Comparison of ENCODE assay signal across 22 cellular contexts in the genomic region with DNA sequence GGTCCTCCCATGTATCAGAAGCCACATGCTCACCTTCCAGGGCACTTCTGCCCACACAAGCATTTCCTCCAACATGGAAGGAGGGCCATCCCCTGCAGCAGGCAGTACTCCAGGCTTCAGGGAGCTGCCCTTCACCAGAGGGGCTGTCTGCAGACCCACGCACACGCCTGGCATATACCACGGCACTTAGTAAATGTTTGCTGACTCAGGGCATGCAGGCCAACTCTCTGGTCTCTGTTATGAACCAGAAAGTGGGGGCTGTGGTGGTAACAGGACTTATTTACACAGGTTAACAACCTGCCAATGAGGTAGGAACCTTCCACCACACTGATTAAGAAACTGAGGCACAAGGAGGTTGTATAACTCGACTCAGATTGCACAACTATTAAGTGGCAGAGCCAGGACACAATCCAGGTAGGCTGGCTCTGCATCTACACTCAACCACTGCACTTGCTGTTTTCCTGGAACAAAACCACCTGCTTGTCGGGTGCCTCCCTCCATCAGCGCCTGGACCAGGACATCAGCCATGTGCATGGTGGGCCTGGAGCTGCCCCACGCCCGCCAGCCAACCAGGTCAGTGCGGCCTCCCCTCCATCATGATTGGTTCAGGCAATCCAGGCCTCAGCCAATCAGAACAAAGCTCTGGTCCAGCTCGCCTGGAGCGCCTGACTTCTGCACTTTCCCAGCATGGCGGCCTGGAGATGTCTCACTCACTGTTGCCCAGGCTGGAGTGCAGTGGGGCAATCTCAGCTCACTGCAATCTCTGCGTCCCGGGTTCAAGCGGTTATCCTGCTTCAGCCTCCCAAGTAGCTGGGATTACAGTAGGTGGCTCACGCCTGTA.
"Had no signal": no experiment of that assay in that cellular context is flagged by ENCODE, and none has a peak within 500 bp of the region (broad histone marks: within the 10 kb centered on the region; RNA-seq: fewer than 3 reads in every experiment).

No MANE protein-coding gene starts in this region.

- H3K36me3 Mint-ChIP-seq: activated naive CD8-positive, alpha-beta T cell treated with anti-CD3 and anti-CD28 coated beads for 36 hours; stimulated activated memory B cell treated with anti-CD40 and anti-IgM and Interleukin-4, amounts not matched to agents 10 μg/mL and 1 μg/mL and 100 μg/mL, for 72 hours had no signal

- H3K9ac ChIP-seq: parathyroid adenoma had no signal

- H3K4me3 ChIP-seq: tibial nerve had no signal

- H3K4me3 Mint-ChIP-seq: activated B cell treated with CpG ODN at 0.5 μM for 24 hours; activated CD8-positive, alpha-beta T cell treated with anti-CD3 and anti-CD28 coated beads, Interleukin-2, amount 10 ng/mL, durations not matched to agents 7 days and 5 days; activated naive CD8-positive, alpha-beta T cell treated with anti-CD3 and anti-CD28 coated beads for 36 hours; central memory CD8-positive, alpha-beta T cell; dendritic cell treated with granulocyte-macrophage colony-stimulating factor and Interleukin-4, amounts not matched to agents 40 ng/mL and 50 ng/mL, for 4 days; effector memory CD8-positive, alpha-beta T cell; stimulated activated memory B cell treated with anti-CD40 and anti-IgM and Interleukin-4, amounts not matched to agents 10 μg/mL and 1 μg/mL and 100 μg/mL, for 72 hours had no signal

- H3K36me3 ChIP-seq: brain microvascular endothelial cell, tibial nerve had no signal

- H3K4me1 ChIP-seq: parathyroid adenoma had no signal

- H3K27ac Mint-ChIP-seq: activated B cell treated with CpG ODN at 0.5 μM for 24 hours; activated CD8-positive, alpha-beta T cell treated with anti-CD3 and anti-CD28 coated beads, Interleukin-2, amount 10 ng/mL, durations not matched to agents 7 days and 5 days; activated naive CD8-positive, alpha-beta T cell treated with anti-CD3 and anti-CD28 coated beads for 36 hours; dendritic cell treated with granulocyte-macrophage colony-stimulating factor and Interleukin-4, amounts not matched to agents 40 ng/mL and 50 ng/mL, for 4 days; effector memory CD8-positive, alpha-beta T cell; stimulated activated memory B cell treated with anti-CD40 and anti-IgM and Interleukin-4, amounts not matched to agents 10 μg/mL and 1 μg/mL and 100 μg/mL, for 72 hours had no signal

- H3K79me2 ChIP-seq: parathyroid adenoma had no signal

- H3K4me1 Mint-ChIP-seq: central memory CD8-positive, alpha-beta T cell had no signal

- H3K27ac ChIP-seq: brain microvascular endothelial cell, epithelial cell of prostate, parathyroid adenoma, tibial nerve had no signal

- DNase-seq: activated B cell treated with CpG ODN at 0.5 μM for 24 hours; activated CD4-positive, alpha-beta T cell treated with anti-CD3 and anti-CD28 coated beads for 48 hours; activated CD8-positive, alpha-beta memory T cell treated with anti-CD3 and anti-CD28 coated beads, Interleukin-2, amount 50 U/mL, for 4 hours; activated CD8-positive, alpha-beta T cell treated with anti-CD3 and anti-CD28 coated beads, Interleukin-2, amount 10 ng/mL, durations not matched to agents 7 days and 5 days; activated gamma-delta T cell treated with Interleukin-2 at 50 U/mL for 16 hours; activated naive CD8-positive, alpha-beta T cell treated with anti-CD3 and anti-CD28 coated beads for 36 hours; activated T-cell treated with anti-CD3 and anti-CD28 coated beads, Interleukin-2, amount 50 U/mL, for 48 hours; anterior cingulate cortex; brain microvascular endothelial cell; effector memory CD8-positive, alpha-beta T cell; head of caudate nucleus; left colon; mammary epithelial cell; stimulated activated CD4-positive, alpha-beta T cell treated with anti-CD3 and anti-CD28 coated beads, Interleukin-2, amount 100 ng/mL, for 48 hours had no signal

- H2AFZ ChIP-seq: parathyroid adenoma had no signal

- H3K9me3 Mint-ChIP-seq: activated B cell treated with CpG ODN at 0.5 μM for 24 hours; activated naive CD8-positive, alpha-beta T cell treated with anti-CD3 and anti-CD28 coated beads for 36 hours; central memory CD8-positive, alpha-beta T cell; dendritic cell treated with granulocyte-macrophage colony-stimulating factor and Interleukin-4, amounts not matched to agents 40 ng/mL and 50 ng/mL, for 4 days; effector memory CD8-positive, alpha-beta T cell; stimulated activated memory B cell treated with anti-CD40 and anti-IgM and Interleukin-4, amounts not matched to agents 10 μg/mL and 1 μg/mL and 100 μg/mL, for 72 hours had no signal

- ATAC-seq: activated CD8-positive, alpha-beta T cell treated with anti-CD3 and anti-CD28 coated beads, Interleukin-2, amount 10 ng/mL, durations not matched to agents 7 days and 5 days; effector memory CD8-positive, alpha-beta T cell; left colon; stimulated activated memory B cell treated with anti-CD40 and anti-IgM and Interleukin-4, amounts not matched to agents 10 μg/mL and 1 μg/mL and 100 μg/mL, for 72 hours had no signal

- H3K9me3 ChIP-seq: tibial nerve had no signal

- FAIRE-seq: frontal cortex, TTC549 had no signal

- H3K27me3 ChIP-seq: tibial nerve had no signal
